Comparison of ENCODE assay signal across 23 cellular contexts in the genomic region with DNA sequence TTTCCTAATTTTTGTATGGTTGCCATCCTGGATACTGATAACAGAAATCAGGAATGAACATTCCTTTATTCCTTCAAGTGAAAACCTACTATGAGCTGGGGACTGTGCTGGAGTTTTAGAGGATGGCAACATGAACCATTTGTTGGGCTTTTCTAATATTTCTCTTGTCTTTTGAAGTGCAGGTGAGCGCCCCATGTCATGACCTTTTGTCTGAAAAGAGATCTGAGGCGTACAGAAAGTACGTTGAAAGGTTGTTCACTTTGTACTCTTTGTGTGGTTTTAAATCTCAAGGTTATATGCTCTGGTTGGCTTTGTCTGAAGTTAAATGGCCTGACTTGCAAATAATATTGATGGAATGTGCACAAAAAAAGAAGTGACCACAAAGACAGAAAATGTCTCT.
"Had no signal": no experiment of that assay in that cellular context is flagged by ENCODE, and none has a peak within 500 bp of the region (broad histone marks: within the 10 kb centered on the region; RNA-seq: fewer than 3 reads in every experiment).

No MANE protein-coding gene starts in this region.

- FAIRE-seq: endothelial cell of umbilical vein, islet of Langerhans, keratinocyte had no signal

- DNase-seq: dermis blood vessel endothelial cell; dorsolateral prefrontal cortex; effector CD4-positive, alpha-beta T cell; effector memory CD4-positive, alpha-beta T cell; foreskin melanocyte; gastrocnemius medialis; glutamatergic neuron; head of caudate nucleus; heart right ventricle; hippocampal formation; left cardiac atrium; left lung; left ventricle myocardium superior; lower lobe of right lung; mesenchymal stem cell; mucosa of descending colon; naive B cell had no signal

- H3K36me3 Mint-ChIP-seq: mesothelial cell of epicardium had no signal

- H3K36me3 ChIP-seq: esophagus muscularis mucosa, gastrocnemius medialis, heart right ventricle, left lung, lower lobe of right lung had no signal

- H3K27me3 ChIP-seq: esophagus muscularis mucosa, gastrocnemius medialis, heart right ventricle, left lung had no signal

- H3K4me1 ChIP-seq: esophagus muscularis mucosa, gastrocnemius medialis, heart right ventricle, left lung, lower lobe of right lung had no signal

- H3K27ac Mint-ChIP-seq: mesothelial cell of epicardium, naive B cell had no signal

- H3K4me1 Mint-ChIP-seq: mesothelial cell of epicardium, naive B cell had no signal

- H3K4me3 Mint-ChIP-seq: mesothelial cell of epicardium, naive B cell had no signal

- H3K9me3 ChIP-seq: gastrocnemius medialis, left lung, lower lobe of right lung, mucosa of descending colon had no signal

- H3K27ac ChIP-seq: coronary artery, dorsolateral prefrontal cortex, esophagus muscularis mucosa, gastrocnemius medialis, heart right ventricle, left lung, lower lobe of right lung had no signal

- ATAC-seq: gastrocnemius medialis, heart right ventricle, left cardiac atrium, left lung, left ventricle myocardium superior, lower lobe of right lung, mucosa of descending colon had no signal

- H3K4me3 ChIP-seq: coronary artery, dorsolateral prefrontal cortex, esophagus muscularis mucosa, gastrocnemius medialis, heart right ventricle, left lung, lower lobe of right lung, mucosa of descending colon had no signal
